Comparison of ENCODE assay signal across 8 cellular contexts in genomic region chr16:11587643-11588247, GRCh38. TPM values are rescaled to one million over a fixed set of nuclear protein-coding genes. Genes with fewer than 3 reads are reported as not detected.
A peak's percentile ranks its signal among the peaks of the same experiment; 100 is the strongest.
DNase-seq lines count a peak whose midpoint lies in the region; ATAC-seq and TF ChIP-seq lines count a peak whose summit lies in the region.

No MANE protein-coding gene starts in this region.

- H2AFZ ChIP-seq in GM23248 (peak overlapping the region; percentile 89), SK-N-SH (ENCODE audit: low read depth) (peak overlapping the region; percentile 99)

- CTCF ChIA-PET in SK-N-SH (lab: Yijun Ruan, JAX), result interaction anchor here (0.7 to 2.3 kb wide), 12 partner anchors 12 to 630 kb away, joined by 3 to 13 read pairs (median 4); no protein-coding TSS in a partner anchor
- CTCF ChIA-PET in HEK293T (lab: Yijun Ruan, JAX), result no interaction called here

- H3K79me2 ChIP-seq in GM23248 (ENCODE audit: insufficient read depth) (peaks cover 48% of the 10 kb centered on the region), SK-N-SH (ENCODE audit: insufficient read depth) (peaks cover 41% of the 10 kb centered on the region; the same call in 1 of the 2 replicates)

- H3K4me1 ChIP-seq in GM23248 (ENCODE audit: insufficient read depth) (peaks cover 28% of the 10 kb centered on the region), SK-N-SH (ENCODE audit: control insufficient read depth in 1 of 2, insufficient read depth in 2 of 2, low read depth in 1 of 2, low read length in 1 of 2) (peaks cover 0 to 19% of the 10 kb centered on the region in 2 experiments; a peak in 1 of 4 replicates)

- in situ Hi-C loops in GM23248 (cut with MboI), result no loop called here

- no peaks in the 10 kb centered on the region for H3K27me3 ChIP-seq in GM23248 (replicated peaks; ENCODE audit: insufficient read depth)
- no peaks in the 10 kb centered on the region for H3K27me3 ChIP-seq in SK-N-SH (ENCODE audit: insufficient read depth)

- H4K20me1 ChIP-seq in GM23248 (ENCODE audit: insufficient read depth) (peaks cover 1% of the 10 kb centered on the region; the same call in 1 of the 2 replicates), SK-N-SH (ENCODE audit: insufficient read depth) (no peaks in the 10 kb centered on the region)

- no peak for DNase-seq in GM23248
- DNase-seq in SK-N-SH, result peak; percentile 84
- DNase-seq in foreskin fibroblast, result peak in 1 of 2 donors; percentile 37
- DNase-seq in retinal pigment epithelial cell (ENCODE audit: low read depth), result no peak
- DNase-seq in stimulated activated CD4-positive, alpha-beta T cell treated with anti-CD3 and anti-CD28 coated beads, Interleukin-2, amount 100 ng/mL, for 24 hours, result no peak
- DNase-seq in HEK293T (ENCODE audit: extremely low spot score), result no peak
- DNase-seq in KG1 (lab: John Stamatoyannopoulos, UW), result no peak

- WGBS in GM23248 (ENCODE audit: low coverage in 1 of 2, low lambda C conversion rate in 2 of 2, missing lambda C conversion rate in 2 of 2), 2 experiments, result 69 to 73% methylated on average over 13 to 14 of the region's 14 CpGs
- WGBS in SK-N-SH (ENCODE audit: low lambda C conversion rate), result 50% methylated on average over 7 of the region's 14 CpGs

- H3K9me2 ChIP-seq in GM23248 (ENCODE audit: insufficient read depth) (no peaks in the 10 kb centered on the region), SK-N-SH (no peaks in the 10 kb centered on the region)

- TF ChIP-seq RAD21 in SK-N-SH (IDR thresholded peaks at IDR 0.05; ENCODE audit: low read length), result peak; percentile 40

- H3K27ac ChIP-seq in GM23248 (peak overlapping the region; percentile 72), SK-N-SH (ENCODE audit: low read depth in 2 of 2, low read length in 1 of 2) (peak overlapping the region; percentile 50 to 95; a peak in 3 of 4 replicates)

- H3K4me2 ChIP-seq in GM23248 (ENCODE audit: unreplicated experiment) (peak overlapping the region; percentile 85), SK-N-SH (peak overlapping the region; percentile 98)

- H3K4me3 ChIP-seq in GM23248 (peak overlapping the region; percentile 86), SK-N-SH (ENCODE audit: low read depth in 2 of 2, low read length in 1 of 2) (peak overlapping the region; percentile 69 to 93), foreskin fibroblast (ENCODE audit: low read depth in 1 of 2, low read length in 2 of 2) (peak overlapping the region; percentile 64 to 84), retinal pigment epithelial cell (ENCODE audit: low read length) (peak overlapping the region; percentile 69)

- no peaks in the 10 kb centered on the region for H3K36me3 ChIP-seq in GM23248 (ENCODE audit: low read depth)
- no peaks in the 10 kb centered on the region for H3K36me3 ChIP-seq in SK-N-SH (replicated peaks in 1 of 2; ENCODE audit: control insufficient read depth in 1 of 2, insufficient read depth in 2 of 2, low read length in 1 of 2)

- H3K9ac ChIP-seq in GM23248 (peak overlapping the region; percentile 95), SK-N-SH (peak overlapping the region; percentile 85)

- H3K9me3 ChIP-seq in GM23248 (ENCODE audit: low read depth), result no peaks in the 10 kb centered on the region
- no peaks in the 10 kb centered on the region for H3K9me3 ChIP-seq in SK-N-SH

- POLR2A ChIA-PET in SK-N-SH (lab: Yijun Ruan, JAX) (interaction anchor here (1.0 to 2.2 kb wide), 6 partner anchors 16 to 177 kb away, joined by 3 to 13 read pairs (median 4); no protein-coding TSS in a partner anchor), HEK293T (lab: Yijun Ruan, JAX) (interaction anchor here (1.2 to 2.6 kb wide), 4 partner anchors 10 to 53 kb away, joined by 4 to 36 read pairs (median 6); no protein-coding TSS in a partner anchor)

- TF ChIP-seq CTCF in SK-N-SH (IDR thresholded peaks at IDR 0.05), result no peak
- TF ChIP-seq CTCF in foreskin fibroblast (IDR thresholded peaks at IDR 0.05; ENCODE audit: low read depth, low read length), result no peak
- no peak for TF ChIP-seq CTCF in retinal pigment epithelial cell (conservative IDR thresholded peaks at IDR 0.05; ENCODE audit: low read depth, low read length)

- H3F3A ChIP-seq in GM23248 (ENCODE audit: insufficient read depth) (peaks cover 25% of the 10 kb centered on the region), SK-N-SH (replicated peaks; ENCODE audit: insufficient read depth) (peaks cover 3% of the 10 kb centered on the region)

- peak in 1 of 2 experiments; percentile 76; a peak in 2 of 4 replicates for TF ChIP-seq EP300 in SK-N-SH (IDR thresholded peaks at IDR 0.05; ENCODE audit: borderline replicate concordance in 1 of 2, low read depth in 1 of 2, low read length in 1 of 2)

- no peak for ATAC-seq in GM21381 (IDR thresholded peaks at IDR 0.05; ENCODE audit: unreplicated experiment)

TF ChIP-seq in SK-N-SH, 30 proteins besides CTCF, POLR2A, EP300 and RAD21:
- TF ChIP-seq ZBTB33 (IDR thresholded peaks at IDR 0.05; ENCODE audit: borderline replicate concordance, low read depth), result no peak
- no peak for TF ChIP-seq TAF1 (IDR thresholded peaks at IDR 0.05; ENCODE audit: borderline replicate concordance, low read depth, low read length)
- no peak for TF ChIP-seq POLR2AphosphoS5 (IDR thresholded peaks at IDR 0.05; ENCODE audit: low read depth, low read length)
- TF ChIP-seq MEF2A (IDR thresholded peaks at IDR 0.05; ENCODE audit: borderline replicate concordance, low read depth), result no peak
- peak; percentile 29 for TF ChIP-seq CHD2 (IDR thresholded peaks at IDR 0.05; ENCODE audit: low read length, partially characterized antibody)
- TF ChIP-seq MXI1 (IDR thresholded peaks at IDR 0.05; ENCODE audit: low read depth, low read length), result peak; percentile 86; the same call in 1 of the 2 replicates
- 0 out of 2 replicates have a peak, but pooled peaks have one; percentile 43 for TF ChIP-seq GATA2 (CRISPR knock-in tag; IDR thresholded peaks at IDR 0.05)
- no peak for TF ChIP-seq FOSL2 (IDR thresholded peaks at IDR 0.05; ENCODE audit: borderline replicate concordance, low read depth)

TF ChIP-seq in HEK293T, 16 proteins besides CTCF, POLR2A, EP300 and RAD21:
- TF ChIP-seq ZNF384 (IDR thresholded peaks at IDR 0.05), result no peak
- no peak for TF ChIP-seq SUZ12 (IDR thresholded peaks at IDR 0.05)
- TF ChIP-seq PKNOX1 (IDR thresholded peaks at IDR 0.05), result no peak
- TF ChIP-seq HDGF (IDR thresholded peaks at IDR 0.05; ENCODE audit: borderline replicate concordance), result no peak
- TF ChIP-seq FOXM1 (IDR thresholded peaks at IDR 0.05; ENCODE audit: borderline replicate concordance), result no peak
- TF ChIP-seq CTBP1 (IDR thresholded peaks at IDR 0.05; ENCODE audit: borderline replicate concordance), result no peak
- no peak for TF ChIP-seq ARNT (IDR thresholded peaks at IDR 0.05)
- no peak for TF ChIP-seq L3MBTL2 (conservative IDR thresholded peaks at IDR 0.05)
- TF ChIP-seq NFRKB (IDR thresholded peaks at IDR 0.05), result no peak
- no peak for TF ChIP-seq FOXK2 (IDR thresholded peaks at IDR 0.05)
- no peak for TF ChIP-seq TARDBP (IDR thresholded peaks at IDR 0.05)
- no peak for TF ChIP-seq SP1 (IDR thresholded peaks at IDR 0.05)

RNA-seq across cellular contexts. Expression of gene LITAF, which starts 1.0 kb away (rescaled TPM):
- total RNA-seq in GM23248 (2014; rRNA removed; shearing (Covaris generic)), result 83.2 and 92.1 TPM in 2 replicates
- polyA plus RNA-seq in GM23248 (2016; fragmentation: Nextera tagmentation; extraction: Ambion mirVana) (150 and 159 TPM in 2 replicates), SK-N-SH (2012; rRNA removed) (26.6 and 45.7 TPM in 2 replicates)
- 30.2 and 34.1 TPM in 2 replicates for polyA plus RNA-seq in SK-N-SH (2012; cell fraction: cytosol; rRNA removed)
- 12.8 and 22.5 TPM in 2 replicates for polyA plus RNA-seq in SK-N-SH (2012; cell fraction: nucleus; rRNA removed)
